Comparison of ENCODE assay signal across 11 cellular contexts in genomic region chr11:67248653-67249052, GRCh38. TPM values are rescaled to one million over a fixed set of nuclear protein-coding genes. Genes with fewer than 3 reads are reported as not detected.
DNase-seq lines count a peak whose midpoint lies in the region; TF ChIP-seq lines count a peak whose summit lies in the region.
"Had no signal": no experiment of that assay in that cellular context is flagged by ENCODE, and none has a peak within 500 bp of the region (broad histone marks: within the 10 kb centered on the region; RNA-seq: fewer than 3 reads in every experiment).

No MANE protein-coding gene starts in this region.

- H3K36me3 Mint-ChIP-seq in activated T-cell treated with anti-CD3 and anti-CD28 coated beads, Interleukin-2, amount 50 U/mL, for 24 hours (ENCODE audit: low read depth), result peaks cover 99% of the 10 kb centered on the region
- H3K36me3 Mint-ChIP-seq in type B pancreatic cell, result peaks cover 74% of the 10 kb centered on the region

- H3K4me1 ChIP-seq in adrenal gland (replicated peaks in 1 of 2), result peaks cover 16 to 19% of the 10 kb centered on the region in 2 donors

- no peak overlapping the region for H3K4me3 ChIP-seq in adrenal gland

- H3K27ac Mint-ChIP-seq in activated T-cell treated with anti-CD3 and anti-CD28 coated beads, Interleukin-2, amount 50 U/mL, for 24 hours, result peak overlapping the region; percentile 73
- peak overlapping the region; percentile 99 for H3K27ac Mint-ChIP-seq in type B pancreatic cell

- H3K27ac ChIP-seq in adrenal gland, result peak overlapping the region in 1 of 5 donors; percentile 26

- peaks cover 82% of the 10 kb centered on the region for H3K4me1 Mint-ChIP-seq in activated T-cell treated with anti-CD3 and anti-CD28 coated beads, Interleukin-2, amount 50 U/mL, for 24 hours (ENCODE audit: low read depth)
- peaks cover 24% of the 10 kb centered on the region for H3K4me1 Mint-ChIP-seq in type B pancreatic cell (ENCODE audit: unreplicated experiment)

- H3K9me3 ChIP-seq in adrenal gland (replicated peaks in 1 of 3), result no peaks in the 10 kb centered on the region

- peak in 1 of 2 donors; percentile 39 for TF ChIP-seq POLR2A in adrenal gland (IDR thresholded peaks at IDR 0.05)

- H3K9me3 Mint-ChIP-seq in activated T-cell treated with anti-CD3 and anti-CD28 coated beads, Interleukin-2, amount 50 U/mL, for 24 hours, result no peaks in the 10 kb centered on the region
- H3K9me3 Mint-ChIP-seq in type B pancreatic cell, result peaks cover 4% of the 10 kb centered on the region

- intact Hi-C loops in adrenal gland (cut with DNase I), result no loop called here

- TF ChIP-seq CTCF in adrenal gland (IDR thresholded peaks at IDR 0.05) (no peak), type B pancreatic cell (conservative IDR thresholded peaks at IDR 0.05) (no peak)

- peaks cover 0 to 98% of the 10 kb centered on the region in 2 donors for H3K36me3 ChIP-seq in adrenal gland (replicated peaks in 1 of 2)

- no peak overlapping the region for H3K4me3 Mint-ChIP-seq in activated T-cell treated with anti-CD3 and anti-CD28 coated beads, Interleukin-2, amount 50 U/mL, for 24 hours
- H3K4me3 Mint-ChIP-seq in type B pancreatic cell, result peak overlapping the region; percentile 81

- no peaks in the 10 kb centered on the region for H3K27me3 ChIP-seq in adrenal gland

- H3K27me3 Mint-ChIP-seq in activated T-cell treated with anti-CD3 and anti-CD28 coated beads, Interleukin-2, amount 50 U/mL, for 24 hours, result no peaks in the 10 kb centered on the region
- H3K27me3 Mint-ChIP-seq in type B pancreatic cell, result no peaks in the 10 kb centered on the region

- DNase-seq in activated T-cell treated with anti-CD3 and anti-CD28 coated beads, Interleukin-2, amount 50 U/mL, for 24 hours, result no peak
- DNase-seq in activated T-cell treated with anti-CD3 and anti-CD28 coated beads, Interleukin-2, amount 50 U/mL, for 1 hour, result no peak
- DNase-seq in adrenal gland, result peak in 6 of 7 donors; percentile 78 to 91 (median 87)
- DNase-seq in islet precursor cell, result peak; percentile 95
- DNase-seq in type B pancreatic cell (ENCODE audit: extremely low spot score, unreplicated experiment), result no peak
- no peak for DNase-seq in NCI-H2107 (lab: John Stamatoyannopoulos, UW)
- no peak for DNase-seq in NCI-H1417 treated with DMSO at 0.1 percent for 48 hours (lab: John Stamatoyannopoulos, UW)
- DNase-seq in middle frontal gyrus (ENCODE audit: extremely low spot score, low spot score), result no peak
- DNase-seq: activated CD4-positive, alpha-beta T cell treated with anti-CD3 and anti-CD28 coated beads, Interleukin-2, amount 50 U/mL, for 1 hour; central memory CD4-positive, alpha-beta T cell; NCI-H1048 had no signal

RNA-seq across cellular contexts. Expression of gene GRK2, which starts 17.6 kb away (rescaled TPM):
- total RNA-seq in adrenal gland (10 to 100 TPM; 43.4 to 73.7 (median 59.6) TPM), type B pancreatic cell (ENCODE audit: low replicate concordance) (53.1 and 62.2 TPM in 2 replicates)
- polyA plus RNA-seq in adrenal gland, result 100 to 1,000 TPM in 1 of 3 donors, 10 to 100 TPM in 2; 26.4 to 159 (median 71.3) TPM

RNA-seq across cellular contexts. Expression of gene ANKRD13D, which starts 40.5 kb away (rescaled TPM):
- 10 to 100 TPM in 7 of 8 donors, 1 to 10 TPM in 1; 9.2 to 52.9 (median 40.4) TPM for total RNA-seq in adrenal gland
- 100 to 1,000 TPM in 1 of 3 donors, 10 to 100 TPM in 1, 1 to 10 TPM in 1; 8.7 to 205 (median 99.8) TPM for polyA plus RNA-seq in adrenal gland
- total RNA-seq in type B pancreatic cell (ENCODE audit: low replicate concordance), result 70.5 and 80.9 TPM in 2 replicates

RNA-seq across cellular contexts. Expression of gene SSH3, which starts 54.7 kb away (rescaled TPM):
- total RNA-seq in adrenal gland, result 10 to 100 TPM; 10.8 to 31.2 (median 25.7) TPM
- polyA plus RNA-seq in adrenal gland, result 10 to 100 TPM in 2 of 3 donors, 1 to 10 TPM in 1; 4.2 to 35.2 (median 21.8) TPM
- total RNA-seq in type B pancreatic cell (ENCODE audit: low replicate concordance), result 32.0 and 40.9 TPM in 2 replicates

Comparison
In these comparisons a context has a peak if more than half of its experiments do, and no peak if none do; other contexts are left out.
1. DNase-seq: peak in adrenal gland (6 of 7) and islet precursor cell (single experiment); none in activated T-cell treated with anti-CD3 and anti-CD28 coated beads, Interleukin-2, amount 50 U/mL, for 24 hours (single experiment), activated T-cell treated with anti-CD3 and anti-CD28 coated beads, Interleukin-2, amount 50 U/mL, for 1 hour (single experiment), type B pancreatic cell (single experiment), NCI-H2107 (single experiment), NCI-H1417 treated with DMSO at 0.1 percent for 48 hours (single experiment) and middle frontal gyrus (single experiment).